In the genomic region with DNA sequence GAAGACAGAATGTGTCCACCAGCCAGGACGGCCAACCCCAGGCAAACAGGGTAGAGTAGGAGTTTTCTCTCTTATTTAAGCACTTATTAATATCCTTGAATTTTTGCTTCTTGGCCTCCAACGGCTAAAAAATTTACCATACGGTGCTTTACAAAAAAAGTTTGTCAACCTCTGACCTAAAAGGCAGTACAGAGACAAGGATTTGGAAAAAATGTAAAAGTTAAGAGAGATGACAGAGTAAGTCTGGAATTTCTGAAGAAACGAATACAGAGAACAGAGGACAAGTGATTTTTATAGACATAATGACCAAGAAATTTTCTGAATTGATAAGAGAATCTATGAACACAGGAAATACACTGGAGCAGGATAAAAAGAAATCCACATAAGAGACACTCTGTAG, we compare ENCODE assay signal across 17 cellular contexts. TPM values are rescaled to one million over a fixed set of nuclear protein-coding genes. Genes with fewer than 3 reads are reported as not detected.
DNase-seq lines count a peak whose midpoint lies in the region; ATAC-seq and TF ChIP-seq lines count a peak whose summit lies in the region.
"Had no signal": no experiment of that assay in that cellular context is flagged by ENCODE, and none has a peak within 500 bp of the region (broad histone marks: within the 10 kb centered on the region; RNA-seq: fewer than 3 reads in every experiment).

No MANE protein-coding gene starts in this region.

- H3K9me3 Mint-ChIP-seq in activated CD8-positive, alpha-beta memory T cell treated with anti-CD3 and anti-CD28 coated beads, Interleukin-2, amount 10 ng/mL, durations not matched to agents 7 days and 5 days (ENCODE audit: low read depth) = no peaks in the 10 kb centered on the region
- no peaks in the 10 kb centered on the region for H3K9me3 Mint-ChIP-seq in activated T-helper 17 cell treated with anti-CD3 and anti-CD28 coated beads, Interleukin-2, amount 50 U/mL, for 72 hours
- H3K9me3 Mint-ChIP-seq in osteocyte (ENCODE audit: unreplicated experiment) = no peaks in the 10 kb centered on the region

- no peak for TF ChIP-seq CTCF in osteocyte (IDR thresholded peaks at IDR 0.05)

- CTCF ChIA-PET in activated CD8-positive, alpha-beta memory T cell treated with anti-CD3 and anti-CD28 coated beads, Interleukin-2, amount 10 ng/mL, durations not matched to agents 7 days and 5 days (lab: Charles Lee) = interaction anchor here (6.1 kb wide), 1 partner anchor 16 kb away, joined by 36 read pairs; no protein-coding TSS in a partner anchor

- no peak for ATAC-seq in activated CD8-positive, alpha-beta memory T cell treated with anti-CD3 and anti-CD28 coated beads, Interleukin-2, amount 10 ng/mL, durations not matched to agents 7 days and 5 days
- no peak for ATAC-seq in activated T-helper 17 cell treated with anti-CD3 and anti-CD28 coated beads, Interleukin-2, amount 50 U/mL, for 72 hours (replicated peaks)

- H3K27me3 Mint-ChIP-seq in activated CD8-positive, alpha-beta memory T cell treated with anti-CD3 and anti-CD28 coated beads, Interleukin-2, amount 10 ng/mL, durations not matched to agents 7 days and 5 days = no peaks in the 10 kb centered on the region
- H3K27me3 Mint-ChIP-seq in activated T-helper 17 cell treated with anti-CD3 and anti-CD28 coated beads, Interleukin-2, amount 50 U/mL, for 72 hours = no peaks in the 10 kb centered on the region
- no peaks in the 10 kb centered on the region for H3K27me3 Mint-ChIP-seq in osteocyte (ENCODE audit: unreplicated experiment)

- DNase-seq in activated CD8-positive, alpha-beta memory T cell treated with anti-CD3 and anti-CD28 coated beads, Interleukin-2, amount 10 ng/mL, durations not matched to agents 7 days and 5 days = no peak
- no peak for DNase-seq in activated CD8-positive, alpha-beta memory T cell treated with anti-CD3 and anti-CD28 coated beads for 24 hours
- DNase-seq in EL (peak; percentile 54), osteocyte (ENCODE audit: extremely low spot score, unreplicated experiment) (no peak), HK-2 (ENCODE audit: unreplicated experiment) (no peak), SIG-M5 (lab: John Stamatoyannopoulos, UW) (no peak)
- no peak for DNase-seq in stimulated activated CD4-positive, alpha-beta T cell treated with anti-CD3 and anti-CD28 coated beads, Interleukin-2, amount 100 ng/mL, for 24 hours
- DNase-seq: C1 segment of cervical spinal cord, H7, Kasumi-1, NCI-H1417, NCI-H1930, NCI-H2171, NCI-H774 had no signal

- peaks cover 61% of the 10 kb centered on the region for H3K36me3 Mint-ChIP-seq in activated CD8-positive, alpha-beta memory T cell treated with anti-CD3 and anti-CD28 coated beads, Interleukin-2, amount 10 ng/mL, durations not matched to agents 7 days and 5 days
- H3K36me3 Mint-ChIP-seq in activated T-helper 17 cell treated with anti-CD3 and anti-CD28 coated beads, Interleukin-2, amount 50 U/mL, for 72 hours (ENCODE audit: low read depth) = peaks cover 96% of the 10 kb centered on the region
- H3K36me3 Mint-ChIP-seq in osteocyte (ENCODE audit: unreplicated experiment) = peaks cover 59% of the 10 kb centered on the region

- H3K4me1 Mint-ChIP-seq in activated CD8-positive, alpha-beta memory T cell treated with anti-CD3 and anti-CD28 coated beads, Interleukin-2, amount 10 ng/mL, durations not matched to agents 7 days and 5 days = peaks cover 57% of the 10 kb centered on the region
- H3K4me1 Mint-ChIP-seq in activated T-helper 17 cell treated with anti-CD3 and anti-CD28 coated beads, Interleukin-2, amount 50 U/mL, for 72 hours = peaks cover 26% of the 10 kb centered on the region
- peaks cover 40% of the 10 kb centered on the region for H3K4me1 Mint-ChIP-seq in osteocyte (ENCODE audit: unreplicated experiment)

- peak overlapping the region; percentile 51 for H3K27ac Mint-ChIP-seq in activated CD8-positive, alpha-beta memory T cell treated with anti-CD3 and anti-CD28 coated beads, Interleukin-2, amount 10 ng/mL, durations not matched to agents 7 days and 5 days
- peak overlapping the region; percentile 63 for H3K27ac Mint-ChIP-seq in activated T-helper 17 cell treated with anti-CD3 and anti-CD28 coated beads, Interleukin-2, amount 50 U/mL, for 72 hours
- peak overlapping the region; percentile 61 for H3K27ac Mint-ChIP-seq in osteocyte (ENCODE audit: unreplicated experiment)

- no peak overlapping the region for H3K4me3 Mint-ChIP-seq in activated CD8-positive, alpha-beta memory T cell treated with anti-CD3 and anti-CD28 coated beads, Interleukin-2, amount 10 ng/mL, durations not matched to agents 7 days and 5 days
- no peak overlapping the region for H3K4me3 Mint-ChIP-seq in activated T-helper 17 cell treated with anti-CD3 and anti-CD28 coated beads, Interleukin-2, amount 50 U/mL, for 72 hours
- no peak overlapping the region for H3K4me3 Mint-ChIP-seq in osteocyte (ENCODE audit: unreplicated experiment)

RNA-seq across cellular contexts. Expression of a gene that starts 10.2 kb away (rescaled TPM):
- 10 to 100 TPM; 22.9 to 30.5 TPM for total RNA-seq in activated CD8-positive, alpha-beta memory T cell treated with anti-CD3 and anti-CD28 coated beads, Interleukin-2, amount 10 ng/mL, durations not matched to agents 7 days and 5 days
- total RNA-seq in activated T-helper 17 cell treated with anti-CD3 and anti-CD28 coated beads, Interleukin-2, amount 50 U/mL, for 72 hours = 10 to 100 TPM; 30.5 to 38.6 TPM
- 41.2 and 44.9 TPM in 2 replicates for total RNA-seq in osteocyte

RNA-seq across cellular contexts. Expression of a gene that starts 13.4 kb away (rescaled TPM):
- total RNA-seq in activated CD8-positive, alpha-beta memory T cell treated with anti-CD3 and anti-CD28 coated beads, Interleukin-2, amount 10 ng/mL, durations not matched to agents 7 days and 5 days = not detected
- under 1 TPM; 0.09 to 0.42 TPM for total RNA-seq in activated T-helper 17 cell treated with anti-CD3 and anti-CD28 coated beads, Interleukin-2, amount 50 U/mL, for 72 hours
- total RNA-seq in osteocyte = 14.2 and 16.5 TPM in 2 replicates

RNA-seq across cellular contexts. Expression of a gene that starts 46.7 kb away (rescaled TPM):
- not detected for total RNA-seq in activated CD8-positive, alpha-beta memory T cell treated with anti-CD3 and anti-CD28 coated beads, Interleukin-2, amount 10 ng/mL, durations not matched to agents 7 days and 5 days
- not detected for total RNA-seq in activated T-helper 17 cell treated with anti-CD3 and anti-CD28 coated beads, Interleukin-2, amount 50 U/mL, for 72 hours
- total RNA-seq in osteocyte = not detected in 2 replicates
- total RNA-seq: A172, NCI-H460 had no signal

Comparison
In these comparisons a context has a peak if more than half of its experiments do, and no peak if none do; other contexts are left out.
1. RNA of a gene that starts 13.4 kb away (total RNA-seq): 14.2 to 16.5 TPM in osteocyte; 0.09 to 0.42 TPM in activated T-helper 17 cell treated with anti-CD3 and anti-CD28 coated beads, Interleukin-2, amount 50 U/mL, for 72 hours and not detected in activated CD8-positive, alpha-beta memory T cell treated with anti-CD3 and anti-CD28 coated beads, Interleukin-2, amount 10 ng/mL, durations not matched to agents 7 days and 5 days; every median in the first group is over 10 times any median in the second.
2. Peak in every context shown above with its lines, with median percentiles within 50 percentile points of each other: H3K27ac Mint-ChIP-seq.